1 cellular context compared by ENCODE assay signal in genomic region chr7:134892963-134893362, GRCh38.
TF ChIP-seq lines count a peak whose summit lies in the region.

No MANE protein-coding gene starts in this region.

TF ChIP-seq in HepG2, 621 proteins besides CTCF, POLR2A, EP300 and RAD21 (continued from another document and continues in another):
- no peak for TF ChIP-seq HES4 (CRISPR knock-in tag; IDR thresholded peaks at IDR 0.05; ENCODE audit: borderline replicate concordance)
- TF ChIP-seq ZNF781 (CRISPR knock-in tag; IDR thresholded peaks at IDR 0.05; ENCODE audit: borderline replicate concordance, not compliant biosample characterization) = no peak
- TF ChIP-seq NR2F1 (CRISPR knock-in tag; IDR thresholded peaks at IDR 0.05) = no peak
- TF ChIP-seq NFAT5 (CRISPR knock-in tag; IDR thresholded peaks at IDR 0.05) = no peak
- TF ChIP-seq DMAP1 (CRISPR knock-in tag; IDR thresholded peaks at IDR 0.05) = no peak
- TF ChIP-seq ZNF260 (CRISPR knock-in tag; IDR thresholded peaks at IDR 0.05; ENCODE audit: borderline replicate concordance, low read depth) = no peak
- TF ChIP-seq HMGXB4 (CRISPR knock-in tag; IDR thresholded peaks at IDR 0.05; ENCODE audit: borderline replicate concordance in 1 of 2, low read depth in 1 of 2) = peak in 1 of 2 experiments; percentile 67; a peak in 1 of 4 replicates
- TF ChIP-seq TOPORS (CRISPR knock-in tag; IDR thresholded peaks at IDR 0.05) = no peak
- TF ChIP-seq ARNT (IDR thresholded peaks at IDR 0.05) = no peak
- no peak for TF ChIP-seq U2AF2 (IDR thresholded peaks at IDR 0.05; ENCODE audit: low read depth, low read length)
- no peak for TF ChIP-seq ZNF724P (CRISPR knock-in tag; IDR thresholded peaks at IDR 0.05; ENCODE audit: borderline replicate concordance)
- no peak for TF ChIP-seq ZNF773 (CRISPR knock-in tag; IDR thresholded peaks at IDR 0.05; ENCODE audit: borderline replicate concordance)
- 0 out of 2 replicates have a peak, but pooled peaks have one; percentile 11 for TF ChIP-seq FOXJ3 (CRISPR knock-in tag; IDR thresholded peaks at IDR 0.05; ENCODE audit: borderline replicate concordance)
- TF ChIP-seq TFDP1 (CRISPR knock-in tag; IDR thresholded peaks at IDR 0.05; ENCODE audit: borderline replicate concordance) = no peak
- TF ChIP-seq ZNF572 (CRISPR knock-in tag; IDR thresholded peaks at IDR 0.05) = no peak
- no peak for TF ChIP-seq IKZF1 (IDR thresholded peaks at IDR 0.05)
- no peak for TF ChIP-seq TARDBP (CRISPR knock-in tag; IDR thresholded peaks at IDR 0.05)
- no peak for TF ChIP-seq NFIC (IDR thresholded peaks at IDR 0.05; ENCODE audit: low read length)
- no peak for TF ChIP-seq ZNF598 (CRISPR knock-in tag; IDR thresholded peaks at IDR 0.05; ENCODE audit: borderline replicate concordance)
- no peak for TF ChIP-seq ETV6 (CRISPR knock-in tag; conservative IDR thresholded peaks at IDR 0.05)
- TF ChIP-seq ZBTB21 (CRISPR knock-in tag; IDR thresholded peaks at IDR 0.05) = no peak
- no peak for TF ChIP-seq PAX8 (CRISPR knock-in tag; IDR thresholded peaks at IDR 0.05; ENCODE audit: borderline replicate concordance)
- no peak for TF ChIP-seq ZBTB7A (CRISPR knock-in tag; IDR thresholded peaks at IDR 0.05)
- no peak for TF ChIP-seq MBD4 (IDR thresholded peaks at IDR 0.05; ENCODE audit: borderline replicate concordance, low read length)
- TF ChIP-seq ZNF788 (CRISPR knock-in tag; IDR thresholded peaks at IDR 0.05; ENCODE audit: borderline replicate concordance) = no peak
- TF ChIP-seq GATAD2A (CRISPR knock-in tag; IDR thresholded peaks at IDR 0.05) = peak; percentile 43; the same call in 1 of the 2 replicates
- TF ChIP-seq TIGD3 (CRISPR knock-in tag; IDR thresholded peaks at IDR 0.05; ENCODE audit: borderline replicate concordance) = no peak
- TF ChIP-seq ZNF20 (CRISPR knock-in tag; IDR thresholded peaks at IDR 0.05) = no peak
- no peak for TF ChIP-seq SCMH1 (CRISPR knock-in tag; IDR thresholded peaks at IDR 0.05; ENCODE audit: borderline replicate concordance)
- no peak for TF ChIP-seq KLF11 (CRISPR knock-in tag; IDR thresholded peaks at IDR 0.05)
- no peak for TF ChIP-seq NR0B2 (CRISPR knock-in tag; IDR thresholded peaks at IDR 0.05)
- TF ChIP-seq ZNF670 (CRISPR knock-in tag; IDR thresholded peaks at IDR 0.05; ENCODE audit: borderline replicate concordance) = no peak
- no peak for TF ChIP-seq SMYD3 (CRISPR knock-in tag; IDR thresholded peaks at IDR 0.05)
- TF ChIP-seq KDM6A (CRISPR knock-in tag; IDR thresholded peaks at IDR 0.05; ENCODE audit: low read depth) = no peak
- no peak for TF ChIP-seq ZNF761 (CRISPR knock-in tag; conservative IDR thresholded peaks at IDR 0.05)
- TF ChIP-seq THAP7 (CRISPR knock-in tag; IDR thresholded peaks at IDR 0.05) = no peak
- no peak for TF ChIP-seq RBM22 (optimal IDR thresholded peaks at IDR 0.05; ENCODE audit: low read length)
- TF ChIP-seq CREB1 (IDR thresholded peaks at IDR 0.05) = no peak
- no peak for TF ChIP-seq CREB1 (CRISPR knock-in tag; IDR thresholded peaks at IDR 0.05)
- TF ChIP-seq SOX5 (CRISPR knock-in tag; IDR thresholded peaks at IDR 0.05; ENCODE audit: borderline replicate concordance) = peak; percentile 41; the same call in 1 of the 2 replicates
- TF ChIP-seq ZNF225 (CRISPR knock-in tag; IDR thresholded peaks at IDR 0.05) = no peak
- no peak for TF ChIP-seq TBP (CRISPR knock-in tag; IDR thresholded peaks at IDR 0.05)
- no peak for TF ChIP-seq TOE1 (CRISPR knock-in tag; IDR thresholded peaks at IDR 0.05)
- TF ChIP-seq RNF219 (CRISPR knock-in tag; IDR thresholded peaks at IDR 0.05) = no peak
- TF ChIP-seq SRSF4 (IDR thresholded peaks at IDR 0.05; ENCODE audit: low read depth, low read length, poor library complexity, severe bottlenecking) = no peak
